8 cellular contexts compared by ENCODE assay signal in genomic region chr3:901953-902778, GRCh38.
DNase-seq lines count a peak whose midpoint lies in the region; ATAC-seq and TF ChIP-seq lines count a peak whose summit lies in the region.

No MANE protein-coding gene starts in this region.

- no peaks in the 10 kb centered on the region for H3K9me3 Mint-ChIP-seq in activated CD4-positive, alpha-beta T cell treated with anti-CD3 and anti-CD28 coated beads, Interleukin-2, amount 10 ng/mL, durations not matched to agents 24 days and 14 days
- peaks cover 24% of the 10 kb centered on the region for H3K9me3 Mint-ChIP-seq in activated T-cell treated with anti-CD3 and anti-CD28 coated beads, Interleukin-2, amount 50 U/mL, for 24 hours

- H3K9me2 ChIP-seq in DOHH2 (replicated peaks; ENCODE audit: control insufficient read depth, low read length): no peaks in the 10 kb centered on the region

- H3K9me3 ChIP-seq in DOHH2 (ENCODE audit: control insufficient read depth, insufficient read depth, low read length): no peaks in the 10 kb centered on the region

- ATAC-seq in GM21447 (IDR thresholded peaks at IDR 0.05; ENCODE audit: unreplicated experiment): peak; percentile 58
- no peak for ATAC-seq in HG03139 (IDR thresholded peaks at IDR 0.05; ENCODE audit: unreplicated experiment)

- H3K27me3 Mint-ChIP-seq in activated CD4-positive, alpha-beta T cell treated with anti-CD3 and anti-CD28 coated beads, Interleukin-2, amount 10 ng/mL, durations not matched to agents 24 days and 14 days: no peaks in the 10 kb centered on the region
- H3K27me3 Mint-ChIP-seq in activated T-cell treated with anti-CD3 and anti-CD28 coated beads, Interleukin-2, amount 50 U/mL, for 24 hours: no peaks in the 10 kb centered on the region

- peak; percentile 42 for DNase-seq in KG1 (lab: John Stamatoyannopoulos, UW)
- DNase-seq in epithelial cell of proximal tubule (ENCODE audit: low read depth): no peak
- no peak for DNase-seq in activated CD4-positive, alpha-beta T cell treated with anti-CD3 and anti-CD28 coated beads, Interleukin-2, amount 10 ng/mL, durations not matched to agents 24 days and 14 days
- no peak for DNase-seq in NCI-H1105 treated with DMSO at 0.1 percent for 48 hours (lab: John Stamatoyannopoulos, UW)
- DNase-seq in activated T-cell treated with anti-CD3 and anti-CD28 coated beads, Interleukin-2, amount 50 U/mL, for 24 hours: no peak

- H3K4me3 Mint-ChIP-seq in activated CD4-positive, alpha-beta T cell treated with anti-CD3 and anti-CD28 coated beads, Interleukin-2, amount 10 ng/mL, durations not matched to agents 24 days and 14 days: no peak overlapping the region
- H3K4me3 Mint-ChIP-seq in activated T-cell treated with anti-CD3 and anti-CD28 coated beads, Interleukin-2, amount 50 U/mL, for 24 hours: no peak overlapping the region

- H3K4me2 ChIP-seq in DOHH2 (ENCODE audit: low read length): no peak overlapping the region

- no peaks in the 10 kb centered on the region for H3K4me1 Mint-ChIP-seq in activated CD4-positive, alpha-beta T cell treated with anti-CD3 and anti-CD28 coated beads, Interleukin-2, amount 10 ng/mL, durations not matched to agents 24 days and 14 days
- H3K4me1 Mint-ChIP-seq in activated T-cell treated with anti-CD3 and anti-CD28 coated beads, Interleukin-2, amount 50 U/mL, for 24 hours (ENCODE audit: low read depth): no peaks in the 10 kb centered on the region

- no peaks in the 10 kb centered on the region for H4K20me1 ChIP-seq in DOHH2 (ENCODE audit: control insufficient read depth, insufficient read depth, low read depth, low read length)

- H3K36me3 Mint-ChIP-seq in activated CD4-positive, alpha-beta T cell treated with anti-CD3 and anti-CD28 coated beads, Interleukin-2, amount 10 ng/mL, durations not matched to agents 24 days and 14 days (ENCODE audit: low read depth): no peaks in the 10 kb centered on the region
- no peaks in the 10 kb centered on the region for H3K36me3 Mint-ChIP-seq in activated T-cell treated with anti-CD3 and anti-CD28 coated beads, Interleukin-2, amount 50 U/mL, for 24 hours (ENCODE audit: low read depth)

- intact Hi-C loops in activated CD4-positive, alpha-beta T cell treated with anti-CD3 and anti-CD28 coated beads, Interleukin-2, amount 10 ng/mL, durations not matched to agents 24 days and 14 days (cut with micrococcal nuclease): no loop called here

- TF ChIP-seq CTCF in DOHH2 (IDR thresholded peaks at IDR 0.05; ENCODE audit: low read depth, low read length, poor library complexity, severe bottlenecking) (peak; percentile 65), epithelial cell of proximal tubule (conservative IDR thresholded peaks at IDR 0.05; ENCODE audit: low read depth, low read length) (peak; percentile 46)

- no peaks in the 10 kb centered on the region for H3K79me2 ChIP-seq in DOHH2 (ENCODE audit: control insufficient read depth, low read length)

- no peak overlapping the region for H3K27ac ChIP-seq in DOHH2 (ENCODE audit: low read depth, low read length)

- H3K27ac Mint-ChIP-seq in activated CD4-positive, alpha-beta T cell treated with anti-CD3 and anti-CD28 coated beads, Interleukin-2, amount 10 ng/mL, durations not matched to agents 24 days and 14 days: no peak overlapping the region
- H3K27ac Mint-ChIP-seq in activated T-cell treated with anti-CD3 and anti-CD28 coated beads, Interleukin-2, amount 50 U/mL, for 24 hours: no peak overlapping the region

- H3K36me3 ChIP-seq in DOHH2 (ENCODE audit: control insufficient read depth, low read length): no peaks in the 10 kb centered on the region

- H3K4me3 ChIP-seq in DOHH2 (ENCODE audit: low read length): no peak overlapping the region
- H3K4me3 ChIP-seq in epithelial cell of proximal tubule (ENCODE audit: low read depth, low read length): no peak overlapping the region

- no peaks in the 10 kb centered on the region for H3K4me1 ChIP-seq in DOHH2 (ENCODE audit: control insufficient read depth, low read length)

- no peaks in the 10 kb centered on the region for H3K27me3 ChIP-seq in DOHH2 (ENCODE audit: control insufficient read depth, low read length)

- H3F3A ChIP-seq in DOHH2 (ENCODE audit: control insufficient read depth, insufficient read depth): no peaks in the 10 kb centered on the region
